In the genomic region with DNA sequence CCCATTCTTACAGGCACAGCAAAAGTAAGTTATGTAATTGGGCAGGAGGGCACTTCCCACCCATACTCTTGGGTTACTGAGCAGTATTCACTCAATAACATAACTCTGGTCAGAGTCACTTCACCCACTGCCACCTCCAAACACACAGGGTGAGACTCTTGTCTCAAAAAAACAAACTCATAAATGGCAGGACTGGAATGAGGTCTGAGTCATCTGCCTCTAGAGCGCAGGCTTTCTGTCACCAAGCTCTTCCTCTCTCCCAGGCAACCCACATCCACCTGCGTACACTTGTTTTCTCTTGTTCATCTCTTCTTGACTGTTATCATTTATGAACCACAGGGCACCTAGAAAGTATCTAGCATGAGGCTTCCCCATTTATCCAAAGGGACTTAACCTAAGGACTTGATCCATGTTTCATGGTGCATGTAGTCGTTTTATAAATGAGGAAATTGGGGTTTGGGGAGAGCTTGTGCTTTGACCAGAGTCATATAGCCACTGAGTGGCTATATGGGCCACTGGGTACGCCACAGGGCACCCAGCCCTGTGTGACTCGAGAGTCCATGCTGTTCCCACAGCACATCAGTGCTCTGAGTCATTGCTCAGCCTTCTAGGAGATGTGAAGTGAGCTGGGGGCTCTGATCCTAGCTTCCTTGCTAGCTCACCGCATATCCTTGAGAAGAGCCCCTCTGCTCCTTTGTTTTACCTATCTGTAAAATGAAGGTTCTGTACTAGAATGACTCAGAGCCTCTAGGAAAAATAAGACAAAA, we compare ENCODE assay signal across 15 cellular contexts. TPM values are rescaled to one million over a fixed set of nuclear protein-coding genes. Genes with fewer than 3 reads are reported as not detected.
A peak's percentile ranks its signal among the peaks of the same experiment; 100 is the strongest.
DNase-seq lines count a peak whose midpoint lies in the region; ATAC-seq, FAIRE-seq and TF ChIP-seq lines count a peak whose summit lies in the region.
"Had no signal": no experiment of that assay in that cellular context is flagged by ENCODE, and none has a peak within 500 bp of the region (broad histone marks: within the 10 kb centered on the region; RNA-seq: fewer than 3 reads in every experiment).

No MANE protein-coding gene starts in this region.

- H3K27ac Mint-ChIP-seq in activated CD8-positive, alpha-beta T cell treated with anti-CD3 and anti-CD28 coated beads for 36 hours: peak overlapping the region; percentile 75
- H3K27ac Mint-ChIP-seq in stimulated activated naive CD8-positive, alpha-beta T cell treated with anti-CD3 and anti-CD28 coated beads, Interleukin-15, amount 100 ng/mL, for 72 hours: peak overlapping the region; percentile 78 to 85

- no peaks in the 10 kb centered on the region for H3K79me2 ChIP-seq in HepG2 (ENCODE audit: insufficient read depth, low read length)

- H3K27ac ChIP-seq in HepG2 (ENCODE audit: extremely low read length, insufficient read depth, low read length): no peak overlapping the region
- no peak overlapping the region for H3K27ac ChIP-seq in right lobe of liver
- H3K27ac ChIP-seq: BLaER1 treated with 17β-estradiol and CSF1 and Interleukin-3, amounts not matched to agents 10 nM and 100 nM had no signal

- intact Hi-C loops in HepG2 (cut with micrococcal nuclease; ENCODE audit: unreplicated experiment): no loop called here
- intact Hi-C loops in right lobe of liver (cut with DNase I): no loop called here
- intact Hi-C loops in activated CD8-positive, alpha-beta T cell treated with anti-CD3 and anti-CD28 coated beads for 36 hours (cut with micrococcal nuclease): no loop called here

- in situ Hi-C loops in HepG2 (cut with HindIII; ENCODE audit: extremely low pct_ligation_motif_present, low pct_unique_long_range_greater_than_20kb): no loop called here

- H3K9me3 Mint-ChIP-seq in activated CD8-positive, alpha-beta T cell treated with anti-CD3 and anti-CD28 coated beads for 36 hours: no peaks in the 10 kb centered on the region
- H3K9me3 Mint-ChIP-seq in stimulated activated naive CD8-positive, alpha-beta T cell treated with anti-CD3 and anti-CD28 coated beads, Interleukin-15, amount 100 ng/mL, for 72 hours: no peaks in the 10 kb centered on the region

- TF ChIP-seq CTCF in HepG2 (CRISPR knock-in tag; IDR thresholded peaks at IDR 0.05): no peak
- TF ChIP-seq CTCF in right lobe of liver (IDR thresholded peaks at IDR 0.05): no peak
- TF ChIP-seq CTCF in activated CD8-positive, alpha-beta T cell treated with anti-CD3 and anti-CD28 coated beads for 36 hours (IDR thresholded peaks at IDR 0.05): no peak

- TF ChIP-seq POLR2A in HepG2 (IDR thresholded peaks at IDR 0.05; ENCODE audit: insufficient read depth in 1 of 2, low read depth in 2 of 2, low read length in 2 of 2) (no peak), right lobe of liver (IDR thresholded peaks at IDR 0.05) (no peak)

- CTCF ChIA-PET in HepG2 (lab: Yijun Ruan, JAX; ENCODE audit: low intra/inter-chr PET ratio, low total read pairs): no interaction called here
- CTCF ChIA-PET in activated CD8-positive, alpha-beta T cell treated with anti-CD3 and anti-CD28 coated beads for 36 hours (lab: Charles Lee): interaction anchor here (1.4 kb wide), 1 partner anchor 11 kb away, joined by 7 read pairs; no protein-coding TSS in a partner anchor

- no peaks in the 10 kb centered on the region for H3K27me3 Mint-ChIP-seq in activated CD8-positive, alpha-beta T cell treated with anti-CD3 and anti-CD28 coated beads for 36 hours
- no peaks in the 10 kb centered on the region for H3K27me3 Mint-ChIP-seq in stimulated activated naive CD8-positive, alpha-beta T cell treated with anti-CD3 and anti-CD28 coated beads, Interleukin-15, amount 100 ng/mL, for 72 hours

- H3K9me3 ChIP-seq in HepG2 (ENCODE audit: low read length): no peaks in the 10 kb centered on the region
- H3K9me3 ChIP-seq in right lobe of liver: no peaks in the 10 kb centered on the region
- H3K9me3 ChIP-seq: BLaER1 treated with 17β-estradiol and CSF1 and Interleukin-3, amounts not matched to agents 10 nM and 100 nM; Peyer's patch had no signal

- peaks cover 72 to 96% of the 10 kb centered on the region in 2 experiments for H3K36me3 ChIP-seq in HepG2 (replicated peaks in 1 of 2; ENCODE audit: control insufficient read depth in 1 of 2, insufficient read depth in 2 of 2, low read length in 2 of 2)
- peaks cover 0 to 33% (median 9%) of the 10 kb centered on the region in 4 donors for H3K36me3 ChIP-seq in right lobe of liver

- H3K4me3 ChIP-seq in HepG2 (replicated peaks in 1 of 3; ENCODE audit: insufficient read depth in 1 of 3, low read depth in 2 of 3, low read length in 3 of 3) (no peak overlapping the region), right lobe of liver (no peak overlapping the region)
- H3K4me3 ChIP-seq: BLaER1 treated with 17β-estradiol and CSF1 and Interleukin-3, amounts not matched to agents 10 nM and 100 nM; Peyer's patch had no signal

- FAIRE-seq in HepG2 (lab: Jason Lieb, UNC): no peak

- H3K9ac ChIP-seq in HepG2 (ENCODE audit: insufficient read depth, low read depth, low read length): no peak overlapping the region
- H3K9ac ChIP-seq: BLaER1 treated with 17β-estradiol and CSF1 and Interleukin-3, amounts not matched to agents 10 nM and 100 nM had no signal

- H3K36me3 Mint-ChIP-seq in activated CD8-positive, alpha-beta T cell treated with anti-CD3 and anti-CD28 coated beads for 36 hours (ENCODE audit: low read depth): peaks cover 51% of the 10 kb centered on the region

- H2AFZ ChIP-seq in HepG2 (ENCODE audit: low read length): no peak overlapping the region

- peaks cover 23% of the 10 kb centered on the region for H3K4me1 Mint-ChIP-seq in activated CD8-positive, alpha-beta T cell treated with anti-CD3 and anti-CD28 coated beads for 36 hours (ENCODE audit: low read depth)
- peaks cover 49% of the 10 kb centered on the region for H3K4me1 Mint-ChIP-seq in stimulated activated naive CD8-positive, alpha-beta T cell treated with anti-CD3 and anti-CD28 coated beads, Interleukin-15, amount 100 ng/mL, for 72 hours

- H3K27me3 ChIP-seq in HepG2 (ENCODE audit: control insufficient read depth in 1 of 2, insufficient read depth in 2 of 2, low read length in 2 of 2) (no peaks in the 10 kb centered on the region), right lobe of liver (no peaks in the 10 kb centered on the region)
- H3K27me3 ChIP-seq: BLaER1 treated with 17β-estradiol and CSF1 and Interleukin-3, amounts not matched to agents 10 nM and 100 nM; Peyer's patch had no signal

- POLR2A ChIA-PET in HepG2 (lab: Yijun Ruan, JAX): interaction anchor here (0.6 to 1.4 kb wide), 5 partner anchors 11 to 117 kb away, joined by 3 to 6 read pairs (median 3); a partner anchor contains a TSS
- POLR2A ChIA-PET in activated CD8-positive, alpha-beta T cell treated with anti-CD3 and anti-CD28 coated beads for 36 hours (lab: Charles Lee): interaction anchor here (0.8 to 1.5 kb wide), 5 partner anchors 9 to 77 kb away, joined by 3 to 4 read pairs (median 3); a partner anchor contains a TSS

- no peak for ATAC-seq in HepG2
- ATAC-seq in right lobe of liver: no peak
- peak; percentile 82 for ATAC-seq in activated CD8-positive, alpha-beta T cell treated with anti-CD3 and anti-CD28 coated beads for 36 hours
- peak; percentile 68 for ATAC-seq in stimulated activated naive CD8-positive, alpha-beta T cell treated with anti-CD3 and anti-CD28 coated beads, Interleukin-15, amount 100 ng/mL, for 72 hours
- no peak for ATAC-seq in GM18873 (IDR thresholded peaks at IDR 0.05; ENCODE audit: low FRiP score, unreplicated experiment)

- no peak overlapping the region for H3K4me2 ChIP-seq in HepG2 (ENCODE audit: low read depth, low read length)

- H3K4me1 ChIP-seq in HepG2 (ENCODE audit: insufficient read depth, low read length) (peaks cover 9% of the 10 kb centered on the region; the same call in 1 of the 2 replicates), right lobe of liver (no peaks in the 10 kb centered on the region)

- no peak for TF ChIP-seq RAD21 in HepG2 (CRISPR knock-in tag; IDR thresholded peaks at IDR 0.05)

- no peak overlapping the region for H3K4me3 Mint-ChIP-seq in activated CD8-positive, alpha-beta T cell treated with anti-CD3 and anti-CD28 coated beads for 36 hours
- no peak overlapping the region for H3K4me3 Mint-ChIP-seq in stimulated activated naive CD8-positive, alpha-beta T cell treated with anti-CD3 and anti-CD28 coated beads, Interleukin-15, amount 100 ng/mL, for 72 hours

- TF ChIP-seq EP300 in HepG2 (IDR thresholded peaks at IDR 0.05; ENCODE audit: low read depth in 2 of 2, low read length in 2 of 2): no peak
- TF ChIP-seq EP300 in HepG2 (CRISPR knock-in tag; IDR thresholded peaks at IDR 0.05; ENCODE audit: borderline replicate concordance): no peak

- 94% methylated on average over 6 of the region's 6 CpGs for WGBS in HepG2 (ENCODE audit: low lambda C conversion rate)
- 94% methylated on average over 5 of the region's 6 CpGs for WGBS in right lobe of liver (ENCODE audit: insufficient coverage, low coverage, low lambda C conversion rate, missing lambda C conversion rate)

- no peaks in the 10 kb centered on the region for H4K20me1 ChIP-seq in HepG2 (ENCODE audit: insufficient read depth, low read length)

- no TSS peak for BruUV-seq in HepG2 (replicated peaks; lab: Mats Ljungman, UMichigan)

- DNase-seq in HepG2 (ENCODE audit: low spot score) (no peak), right lobe of liver (no peak), hepatic stellate cell (ENCODE audit: low spot score) (peak; percentile 37), NCI-H2081 (lab: John Stamatoyannopoulos, UW) (no peak), glomerular visceral epithelial cell (ENCODE audit: extremely low spot score) (no peak)
- peak; percentile 31 for DNase-seq in activated CD8-positive, alpha-beta T cell treated with anti-CD3 and anti-CD28 coated beads for 36 hours
- DNase-seq in stimulated activated naive CD8-positive, alpha-beta T cell treated with anti-CD3 and anti-CD28 coated beads, Interleukin-15, amount 100 ng/mL, for 72 hours: no peak
- DNase-seq: kidney glomerular epithelial cell; NCI-H446 treated with DMSO at 0.1 percent for 48 hours; Peyer's patch; stimulated activated CD4-positive, alpha-beta T cell treated with anti-CD3 and anti-CD28 coated beads, Interleukin-15, amount 100 ng/mL, for 24 hours had no signal

RNA-seq across cellular contexts. Expression of a gene that starts 22.4 kb away (rescaled TPM):
- not detected in 2 replicates for total RNA-seq in HepG2 (2016; rRNA removed; fragmentation: Illumina TruSeq; extraction: Trizol)
- total RNA-seq in HepG2 (2016; cell fraction: cytosol; rRNA removed; fragmentation: Illumina TruSeq; extraction: Trizol; ENCODE audit: low read depth): not detected in 2 replicates
- total RNA-seq in HepG2 (2016; cell fraction: insoluble cytoplasmic fraction; rRNA removed; fragmentation: Illumina TruSeq; extraction: Trizol): not detected in 2 replicates
- total RNA-seq in HepG2 (2016; cell fraction: membrane; rRNA removed; fragmentation: Illumina TruSeq; extraction: Trizol): not detected in 2 replicates
- total RNA-seq in HepG2 (2016; cell fraction: nucleus; rRNA removed; fragmentation: Illumina TruSeq; extraction: Trizol): not detected in 2 replicates
- not detected in 2 replicates for polyA plus RNA-seq in HepG2 (2011; rRNA removed)
- not detected in 2 replicates for polyA plus RNA-seq in HepG2 (2011; cell fraction: cytosol; rRNA removed)
- polyA plus RNA-seq in HepG2 (2011; cell fraction: nucleus; rRNA removed): not detected in 2 replicates
- not detected in 2 replicates for polyA plus RNA-seq in HepG2 (2012)
- not detected in 2 replicates for polyA plus RNA-seq in HepG2 (2016; cell fraction: cytosol; fragmentation: Illumina TruSeq; extraction: Trizol; ENCODE audit: low read depth)
- polyA plus RNA-seq in HepG2 (2016; cell fraction: insoluble cytoplasmic fraction; fragmentation: Illumina TruSeq; extraction: Trizol; ENCODE audit: low read depth): not detected in 2 replicates
- polyA plus RNA-seq in HepG2 (2016; cell fraction: membrane; fragmentation: Illumina TruSeq; extraction: Trizol; ENCODE audit: low read depth): not detected in 2 replicates
- not detected in 2 replicates for polyA plus RNA-seq in HepG2 (2016; cell fraction: nucleus; fragmentation: Illumina TruSeq; extraction: Trizol; ENCODE audit: insufficient read depth, low read depth)
- polyA minus RNA-seq in HepG2 (2011; rRNA and poly(A)+ RNA removed; ENCODE audit: low replicate concordance): not detected in 2 replicates
- polyA minus RNA-seq in HepG2 (2011; cell fraction: cytosol; rRNA and poly(A)+ RNA removed): not detected in 2 replicates
- not detected in 2 replicates for polyA minus RNA-seq in HepG2 (2011; cell fraction: nucleus; rRNA and poly(A)+ RNA removed)
- not detected for total RNA-seq in right lobe of liver
- not detected for total RNA-seq in activated CD8-positive, alpha-beta T cell treated with anti-CD3 and anti-CD28 coated beads for 36 hours
- total RNA-seq: cerebellum, osteoblast, Peyer's patch had no signal

RNA-seq across cellular contexts. Expression of a gene that starts 34.8 kb away (rescaled TPM):
- total RNA-seq in HepG2 (2016; rRNA removed; fragmentation: Illumina TruSeq; extraction: Trizol) (224 and 407 TPM in 2 replicates), right lobe of liver (100 to 1,000 TPM in 4 of 6 experiments, 10 to 100 TPM in 2; 82.7 to 129 (median 112) TPM)
- 309 and 324 TPM in 2 replicates for total RNA-seq in HepG2 (2016; cell fraction: cytosol; rRNA removed; fragmentation: Illumina TruSeq; extraction: Trizol; ENCODE audit: low read depth)
- total RNA-seq in HepG2 (2016; cell fraction: insoluble cytoplasmic fraction; rRNA removed; fragmentation: Illumina TruSeq; extraction: Trizol): 220 and 420 TPM in 2 replicates
- 396 and 433 TPM in 2 replicates for total RNA-seq in HepG2 (2016; cell fraction: membrane; rRNA removed; fragmentation: Illumina TruSeq; extraction: Trizol)
- 264 and 296 TPM in 2 replicates for total RNA-seq in HepG2 (2016; cell fraction: nucleus; rRNA removed; fragmentation: Illumina TruSeq; extraction: Trizol)
- polyA plus RNA-seq in HepG2 (2011; rRNA removed): 610 and 670 TPM in 2 replicates
- 697 and 907 TPM in 2 replicates for polyA plus RNA-seq in HepG2 (2011; cell fraction: cytosol; rRNA removed)
- 512 and 519 TPM in 2 replicates for polyA plus RNA-seq in HepG2 (2011; cell fraction: nucleus; rRNA removed)
- 356 and 493 TPM in 2 replicates for polyA plus RNA-seq in HepG2 (2012)
- polyA plus RNA-seq in HepG2 (2016; cell fraction: cytosol; fragmentation: Illumina TruSeq; extraction: Trizol; ENCODE audit: low read depth): 247 and 288 TPM in 2 replicates
- polyA plus RNA-seq in HepG2 (2016; cell fraction: insoluble cytoplasmic fraction; fragmentation: Illumina TruSeq; extraction: Trizol; ENCODE audit: low read depth): 179 and 200 TPM in 2 replicates
- polyA plus RNA-seq in HepG2 (2016; cell fraction: membrane; fragmentation: Illumina TruSeq; extraction: Trizol; ENCODE audit: low read depth): 343 and 357 TPM in 2 replicates
- polyA plus RNA-seq in HepG2 (2016; cell fraction: nucleus; fragmentation: Illumina TruSeq; extraction: Trizol; ENCODE audit: insufficient read depth, low read depth): 461 and 472 TPM in 2 replicates
- 491 and 704 TPM in 2 replicates for polyA minus RNA-seq in HepG2 (2011; rRNA and poly(A)+ RNA removed; ENCODE audit: low replicate concordance)
- 143 and 159 TPM in 2 replicates for polyA minus RNA-seq in HepG2 (2011; cell fraction: cytosol; rRNA and poly(A)+ RNA removed)
- polyA minus RNA-seq in HepG2 (2011; cell fraction: nucleus; rRNA and poly(A)+ RNA removed): 106 and 126 TPM in 2 replicates
- 10 to 100 TPM; 94.3 to 98.0 TPM for total RNA-seq in activated CD8-positive, alpha-beta T cell treated with anti-CD3 and anti-CD28 coated beads for 36 hours

RNA-seq across cellular contexts. Expression of a gene that starts 51.7 kb away (rescaled TPM):
- total RNA-seq in HepG2 (2016; rRNA removed; fragmentation: Illumina TruSeq; extraction: Trizol) (55.3 and 55.7 TPM in 2 replicates), right lobe of liver (10 to 100 TPM in 2 of 6 experiments, 1 to 10 TPM in 4; 5.9 to 11.2 (median 9.0) TPM)
- total RNA-seq in HepG2 (2016; cell fraction: cytosol; rRNA removed; fragmentation: Illumina TruSeq; extraction: Trizol; ENCODE audit: low read depth): 4.6 and 8.2 TPM in 2 replicates
- 47.0 and 58.9 TPM in 2 replicates for total RNA-seq in HepG2 (2016; cell fraction: insoluble cytoplasmic fraction; rRNA removed; fragmentation: Illumina TruSeq; extraction: Trizol)
- total RNA-seq in HepG2 (2016; cell fraction: membrane; rRNA removed; fragmentation: Illumina TruSeq; extraction: Trizol): 10.8 and 11.9 TPM in 2 replicates
- total RNA-seq in HepG2 (2016; cell fraction: nucleus; rRNA removed; fragmentation: Illumina TruSeq; extraction: Trizol): 53.7 and 62.9 TPM in 2 replicates
- polyA plus RNA-seq in HepG2 (2011; rRNA removed): 28.3 and 28.8 TPM in 2 replicates
- 13.0 and 15.9 TPM in 2 replicates for polyA plus RNA-seq in HepG2 (2011; cell fraction: cytosol; rRNA removed)
- 91.1 and 91.6 TPM in 2 replicates for polyA plus RNA-seq in HepG2 (2011; cell fraction: nucleus; rRNA removed)
- polyA plus RNA-seq in HepG2 (2012): 51.5 and 68.0 TPM in 2 replicates
- polyA plus RNA-seq in HepG2 (2016; cell fraction: cytosol; fragmentation: Illumina TruSeq; extraction: Trizol; ENCODE audit: low read depth): 1.8 and 3.2 TPM in 2 replicates
- 25.5 and 33.0 TPM in 2 replicates for polyA plus RNA-seq in HepG2 (2016; cell fraction: insoluble cytoplasmic fraction; fragmentation: Illumina TruSeq; extraction: Trizol; ENCODE audit: low read depth)
- 4.0 and 5.2 TPM in 2 replicates for polyA plus RNA-seq in HepG2 (2016; cell fraction: membrane; fragmentation: Illumina TruSeq; extraction: Trizol; ENCODE audit: low read depth)
- 164 and 177 TPM in 2 replicates for polyA plus RNA-seq in HepG2 (2016; cell fraction: nucleus; fragmentation: Illumina TruSeq; extraction: Trizol; ENCODE audit: insufficient read depth, low read depth)
- polyA minus RNA-seq in HepG2 (2011; rRNA and poly(A)+ RNA removed; ENCODE audit: low replicate concordance): 17.6 and 28.3 TPM in 2 replicates
- polyA minus RNA-seq in HepG2 (2011; cell fraction: cytosol; rRNA and poly(A)+ RNA removed): 15.9 and 26.1 TPM in 2 replicates
- polyA minus RNA-seq in HepG2 (2011; cell fraction: nucleus; rRNA and poly(A)+ RNA removed): 47.3 and 65.8 TPM in 2 replicates
- total RNA-seq in activated CD8-positive, alpha-beta T cell treated with anti-CD3 and anti-CD28 coated beads for 36 hours: 10 to 100 TPM; 56.0 to 60.3 TPM

Comparison
In these comparisons a context has a peak if more than half of its experiments do, and no peak if none do; other contexts are left out.
1. ATAC-seq: peak in activated CD8-positive, alpha-beta T cell treated with anti-CD3 and anti-CD28 coated beads for 36 hours (single experiment) and stimulated activated naive CD8-positive, alpha-beta T cell treated with anti-CD3 and anti-CD28 coated beads, Interleukin-15, amount 100 ng/mL, for 72 hours (single experiment); none in HepG2 (single experiment), right lobe of liver (0 of 4) and GM18873 (single experiment).
2. DNase-seq: peak in activated CD8-positive, alpha-beta T cell treated with anti-CD3 and anti-CD28 coated beads for 36 hours (single experiment) and hepatic stellate cell (single experiment); none in HepG2 (single experiment), right lobe of liver (0 of 3), stimulated activated naive CD8-positive, alpha-beta T cell treated with anti-CD3 and anti-CD28 coated beads, Interleukin-15, amount 100 ng/mL, for 72 hours (0 of 2), NCI-H2081 (0 of 2) and glomerular visceral epithelial cell (single experiment).